1 cellular context compared by ENCODE assay signal in the genomic region with DNA sequence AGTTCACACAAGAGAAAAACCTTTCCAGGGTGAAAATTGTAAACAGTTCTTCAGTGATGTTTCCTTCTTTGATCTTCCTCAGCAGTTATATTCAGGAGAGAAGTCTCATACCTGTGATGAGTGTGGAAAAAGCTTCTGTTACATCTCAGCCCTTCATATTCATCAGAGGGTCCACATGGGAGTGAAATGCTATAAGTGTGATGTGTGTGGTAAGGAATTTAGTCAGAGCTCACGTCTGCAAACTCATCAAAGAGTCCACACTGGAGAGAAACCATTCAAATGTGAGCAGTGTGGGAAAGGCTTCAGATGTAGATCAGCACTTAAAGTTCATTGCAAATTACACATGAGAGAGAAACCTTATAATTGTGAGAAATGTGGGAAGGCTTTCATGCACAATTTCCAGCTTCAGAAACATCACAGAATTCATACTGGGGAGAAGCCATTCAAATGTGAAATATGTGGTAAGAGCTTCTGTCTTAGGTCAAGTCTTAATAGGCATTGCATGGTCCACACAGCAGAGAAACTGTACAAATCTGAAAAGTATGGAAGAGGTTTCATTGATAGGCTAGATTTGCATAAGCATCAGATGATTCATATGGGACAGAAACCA.
TF ChIP-seq lines count a peak whose summit lies in the region.

No MANE protein-coding gene starts in this region.

TF ChIP-seq in K562, 482 proteins besides CTCF, POLR2A, EP300 and RAD21:
- TF ChIP-seq, protein P1, sequence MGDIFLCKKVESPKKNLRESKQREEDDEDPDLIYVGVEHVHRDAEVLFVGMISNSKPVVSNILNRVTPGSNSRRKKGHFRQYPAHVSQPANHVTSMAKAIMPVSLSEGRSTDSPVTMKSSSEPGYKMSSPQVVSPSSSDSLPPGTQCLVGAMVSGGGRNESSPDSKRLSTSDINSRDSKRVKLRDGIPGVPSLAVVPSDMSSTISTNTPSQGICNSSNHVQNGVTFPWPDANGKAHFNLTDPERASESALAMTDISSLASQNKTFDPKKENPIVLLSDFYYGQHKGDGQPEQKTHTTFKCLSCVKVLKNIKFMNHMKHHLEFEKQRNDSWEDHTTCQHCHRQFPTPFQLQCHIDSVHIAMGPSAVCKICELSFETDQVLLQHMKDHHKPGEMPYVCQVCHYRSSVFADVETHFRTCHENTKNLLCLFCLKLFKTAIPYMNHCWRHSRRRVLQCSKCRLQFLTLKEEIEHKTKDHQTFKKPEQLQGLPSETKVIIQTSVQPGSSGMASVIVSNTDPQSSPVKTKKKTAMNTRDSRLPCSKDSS (IDR thresholded peaks at IDR 0.05; ENCODE audit: low read depth, partially characterized antibody): peak; percentile 93
- TF ChIP-seq CTBP1 (IDR thresholded peaks at IDR 0.05; ENCODE audit: borderline replicate concordance) (no peak), ZNF184 (CRISPR knock-in tag; IDR thresholded peaks at IDR 0.05) (no peak), ZEB2 (IDR thresholded peaks at IDR 0.05) (0 out of 2 replicates have a peak, but pooled peaks have one; percentile 30), CBX1 (IDR thresholded peaks at IDR 0.05; ENCODE audit: low read depth) (0 out of 2 replicates have a peak, but pooled peaks have one; percentile 45), ZNF445 (CRISPR knock-in tag; IDR thresholded peaks at IDR 0.05; ENCODE audit: low read depth) (no peak), ESRRA (IDR thresholded peaks at IDR 0.05; ENCODE audit: borderline replicate concordance, low read depth) (no peak), NFRKB (IDR thresholded peaks at IDR 0.05; ENCODE audit: low read depth) (peak; percentile 62; the same call in 1 of the 2 replicates), XRCC3 (IDR thresholded peaks at IDR 0.05) (0 out of 2 replicates have a peak, but pooled peaks have one; percentile 45), SOX6 (IDR thresholded peaks at IDR 0.05) (peak; percentile 34; the same call in 1 of the 2 replicates), NFXL1 (CRISPR knock-in tag; IDR thresholded peaks at IDR 0.05) (no peak), RBM39 (optimal IDR thresholded peaks at IDR 0.05; ENCODE audit: low read depth, low read length) (no peak), ZBTB8A (IDR thresholded peaks at IDR 0.05; ENCODE audit: partially characterized antibody) (no peak), TRIM28 (IDR thresholded peaks at IDR 0.05) (peak; percentile 96), THRAP3 (IDR thresholded peaks at IDR 0.05; ENCODE audit: borderline replicate concordance) (no peak), RBM25 (IDR thresholded peaks at IDR 0.05; ENCODE audit: low read depth, low read length, severe bottlenecking) (peak; percentile 76), MAFG (tag; conservative IDR thresholded peaks at IDR 0.05) (no peak), RB1 (IDR thresholded peaks at IDR 0.05; ENCODE audit: low read depth) (no peak), ZNF75A (CRISPR knock-in tag; IDR thresholded peaks at IDR 0.05) (peak; percentile 98), CBX5 (IDR thresholded peaks at IDR 0.05; ENCODE audit: borderline replicate concordance, low read depth) (0 out of 2 replicates have a peak, but pooled peaks have one; percentile 40), BCL6 (CRISPR knock-in tag; IDR thresholded peaks at IDR 0.05) (no peak)
- TF ChIP-seq, protein P2, sequence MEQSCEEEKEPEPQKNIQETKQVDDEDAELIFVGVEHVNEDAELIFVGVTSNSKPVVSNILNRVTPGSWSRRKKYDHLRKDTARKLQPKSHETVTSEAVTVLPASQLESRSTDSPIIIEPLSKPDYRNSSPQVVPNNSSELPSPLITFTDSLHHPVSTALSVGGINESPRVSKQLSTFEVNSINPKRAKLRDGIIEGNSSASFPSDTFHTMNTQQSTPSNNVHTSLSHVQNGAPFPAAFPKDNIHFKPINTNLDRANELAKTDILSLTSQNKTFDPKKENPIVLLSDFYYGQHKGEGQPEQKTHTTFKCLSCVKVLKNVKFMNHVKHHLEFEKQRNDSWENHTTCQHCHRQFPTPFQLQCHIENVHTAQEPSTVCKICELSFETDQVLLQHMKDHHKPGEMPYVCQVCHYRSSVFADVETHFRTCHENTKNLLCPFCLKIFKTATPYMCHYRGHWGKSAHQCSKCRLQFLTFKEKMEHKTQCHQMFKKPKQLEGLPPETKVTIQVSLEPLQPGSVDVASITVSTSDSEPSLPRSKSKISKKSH (CRISPR knock-in tag; IDR thresholded peaks at IDR 0.05): peak; percentile 76; the same call in 1 of the 2 replicates
- TF ChIP-seq, protein P3, sequence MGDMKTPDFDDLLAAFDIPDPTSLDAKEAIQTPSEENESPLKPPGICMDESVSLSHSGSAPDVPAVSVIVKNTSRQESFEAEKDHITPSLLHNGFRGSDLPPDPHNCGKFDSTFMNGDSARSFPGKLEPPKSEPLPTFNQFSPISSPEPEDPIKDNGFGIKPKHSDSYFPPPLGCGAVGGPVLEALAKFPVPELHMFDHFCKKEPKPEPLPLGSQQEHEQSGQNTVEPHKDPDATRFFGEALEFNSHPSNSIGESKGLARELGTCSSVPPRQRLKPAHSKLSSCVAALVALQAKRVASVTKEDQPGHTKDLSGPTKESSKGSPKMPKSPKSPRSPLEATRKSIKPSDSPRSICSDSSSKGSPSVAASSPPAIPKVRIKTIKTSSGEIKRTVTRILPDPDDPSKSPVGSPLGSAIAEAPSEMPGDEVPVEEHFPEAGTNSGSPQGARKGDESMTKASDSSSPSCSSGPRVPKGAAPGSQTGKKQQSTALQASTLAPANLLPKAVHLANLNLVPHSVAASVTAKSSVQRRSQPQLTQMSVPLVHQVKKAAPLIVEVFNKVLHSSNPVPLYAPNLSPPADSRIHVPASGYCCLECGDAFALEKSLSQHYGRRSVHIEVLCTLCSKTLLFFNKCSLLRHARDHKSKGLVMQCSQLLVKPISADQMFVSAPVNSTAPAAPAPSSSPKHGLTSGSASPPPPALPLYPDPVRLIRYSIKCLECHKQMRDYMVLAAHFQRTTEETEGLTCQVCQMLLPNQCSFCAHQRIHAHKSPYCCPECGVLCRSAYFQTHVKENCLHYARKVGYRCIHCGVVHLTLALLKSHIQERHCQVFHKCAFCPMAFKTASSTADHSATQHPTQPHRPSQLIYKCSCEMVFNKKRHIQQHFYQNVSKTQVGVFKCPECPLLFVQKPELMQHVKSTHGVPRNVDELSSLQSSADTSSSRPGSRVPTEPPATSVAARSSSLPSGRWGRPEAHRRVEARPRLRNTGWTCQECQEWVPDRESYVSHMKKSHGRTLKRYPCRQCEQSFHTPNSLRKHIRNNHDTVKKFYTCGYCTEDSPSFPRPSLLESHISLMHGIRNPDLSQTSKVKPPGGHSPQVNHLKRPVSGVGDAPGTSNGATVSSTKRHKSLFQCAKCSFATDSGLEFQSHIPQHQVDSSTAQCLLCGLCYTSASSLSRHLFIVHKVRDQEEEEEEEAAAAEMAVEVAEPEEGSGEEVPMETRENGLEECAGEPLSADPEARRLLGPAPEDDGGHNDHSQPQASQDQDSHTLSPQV (IDR thresholded peaks at IDR 0.05): no peak
- TF ChIP-seq, protein P4, sequence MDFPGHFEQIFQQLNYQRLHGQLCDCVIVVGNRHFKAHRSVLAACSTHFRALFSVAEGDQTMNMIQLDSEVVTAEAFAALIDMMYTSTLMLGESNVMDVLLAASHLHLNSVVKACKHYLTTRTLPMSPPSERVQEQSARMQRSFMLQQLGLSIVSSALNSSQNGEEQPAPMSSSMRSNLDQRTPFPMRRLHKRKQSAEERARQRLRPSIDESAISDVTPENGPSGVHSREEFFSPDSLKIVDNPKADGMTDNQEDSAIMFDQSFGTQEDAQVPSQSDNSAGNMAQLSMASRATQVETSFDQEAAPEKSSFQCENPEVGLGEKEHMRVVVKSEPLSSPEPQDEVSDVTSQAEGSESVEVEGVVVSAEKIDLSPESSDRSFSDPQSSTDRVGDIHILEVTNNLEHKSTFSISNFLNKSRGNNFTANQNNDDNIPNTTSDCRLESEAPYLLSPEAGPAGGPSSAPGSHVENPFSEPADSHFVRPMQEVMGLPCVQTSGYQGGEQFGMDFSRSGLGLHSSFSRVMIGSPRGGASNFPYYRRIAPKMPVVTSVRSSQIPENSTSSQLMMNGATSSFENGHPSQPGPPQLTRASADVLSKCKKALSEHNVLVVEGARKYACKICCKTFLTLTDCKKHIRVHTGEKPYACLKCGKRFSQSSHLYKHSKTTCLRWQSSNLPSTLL (IDR thresholded peaks at IDR 0.05): no peak
- TF ChIP-seq, protein P5, sequence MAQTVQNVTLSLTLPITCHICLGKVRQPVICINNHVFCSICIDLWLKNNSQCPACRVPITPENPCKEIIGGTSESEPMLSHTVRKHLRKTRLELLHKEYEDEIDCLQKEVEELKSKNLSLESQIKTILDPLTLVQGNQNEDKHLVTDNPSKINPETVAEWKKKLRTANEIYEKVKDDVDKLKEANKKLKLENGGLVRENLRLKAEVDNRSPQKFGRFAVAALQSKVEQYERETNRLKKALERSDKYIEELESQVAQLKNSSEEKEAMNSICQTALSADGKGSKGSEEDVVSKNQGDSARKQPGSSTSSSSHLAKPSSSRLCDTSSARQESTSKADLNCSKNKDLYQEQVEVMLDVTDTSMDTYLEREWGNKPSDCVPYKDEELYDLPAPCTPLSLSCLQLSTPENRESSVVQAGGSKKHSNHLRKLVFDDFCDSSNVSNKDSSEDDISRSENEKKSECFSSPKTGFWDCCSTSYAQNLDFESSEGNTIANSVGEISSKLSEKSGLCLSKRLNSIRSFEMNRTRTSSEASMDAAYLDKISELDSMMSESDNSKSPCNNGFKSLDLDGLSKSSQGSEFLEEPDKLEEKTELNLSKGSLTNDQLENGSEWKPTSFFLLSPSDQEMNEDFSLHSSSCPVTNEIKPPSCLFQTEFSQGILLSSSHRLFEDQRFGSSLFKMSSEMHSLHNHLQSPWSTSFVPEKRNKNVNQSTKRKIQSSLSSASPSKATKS (CRISPR knock-in tag; IDR thresholded peaks at IDR 0.05): no peak
